ENCODE assay signal across 29 cellular contexts in genomic region chr15:56776839-56777238, GRCh38.
"Had no signal": no experiment of that assay in that cellular context is flagged by ENCODE, and none has a peak within 500 bp of the region (broad histone marks: within the 10 kb centered on the region; RNA-seq: fewer than 3 reads in every experiment).

No MANE protein-coding gene starts in this region.

- H3K27me3 Mint-ChIP-seq: type B pancreatic cell had no signal

- H3K36me3 Mint-ChIP-seq: stimulated activated effector memory CD8-positive, alpha-beta T cell treated with anti-CD3 and anti-CD28 coated beads, Interleukin-12 subunit alpha, Interleukin-12 subunit beta, amount 100 ng/mL, for 72 hours; type B pancreatic cell had no signal

- H3K27ac ChIP-seq: stomach, suprapubic skin, testis, thoracic aorta, thyroid gland, tibial artery, tibial nerve, transverse colon, upper lobe of left lung, upper lobe of right lung, vagina had no signal

- ATAC-seq: stimulated activated effector memory CD8-positive, alpha-beta T cell treated with anti-CD3 and anti-CD28 coated beads, Interleukin-12 subunit alpha, Interleukin-12 subunit beta, amount 100 ng/mL, for 72 hours; stimulated activated memory B cell treated with anti-CD40 and anti-IgM and Interleukin-4, amounts not matched to agents 10 μg/mL and 1 μg/mL and 100 μg/mL, for 72 hours; stimulated activated naive B cell treated with anti-CD40 and anti-IgM and Interleukin-4, amounts not matched to agents 10 μg/mL and 1 μg/mL and 100 μg/mL, for 72 hours; stimulated activated naive CD8-positive, alpha-beta T cell treated with anti-CD3 and anti-CD28 coated beads, Interleukin-15, amount 100 ng/mL, for 72 hours; stimulated activated naive CD8-positive, alpha-beta T cell treated with anti-CD3 and anti-CD28 coated beads, Interleukin-15, Interleukin-2, amounts not matched to agents 100 U/mL and 50 U/mL, for 24 hours; upper lobe of right lung had no signal

- H3K4me3 ChIP-seq: stomach, suprapubic skin, testis, thoracic aorta, thyroid gland, tibial artery, tibial nerve, transverse colon, upper lobe of left lung, upper lobe of right lung, uterus, vagina had no signal

- H3K27me3 ChIP-seq: stomach, suprapubic skin, testis, thyroid gland, tibial artery, tibial nerve, transverse colon, upper lobe of left lung, upper lobe of right lung, uterus, vagina had no signal

- H3K36me3 ChIP-seq: stomach, suprapubic skin, thoracic aorta, thyroid gland, tibial artery, tibial nerve, transverse colon, upper lobe of left lung, upper lobe of right lung, uterus, vagina had no signal

- DNase-seq: stimulated activated CD4-positive, alpha-beta T cell treated with anti-CD3 and anti-CD28 coated beads, Interleukin-2, amount 100 ng/mL, for 48 hours; stimulated activated CD4-positive, alpha-beta T cell treated with anti-CD3 and anti-CD28 coated beads, Interleukin-4, amount 100 ng/mL, for 1 hour; stimulated activated CD4-positive, alpha-beta T cell treated with anti-CD3 and anti-CD28 coated beads, Interleukin-4, amount 100 ng/mL, for 24 hours; stimulated activated CD4-positive, alpha-beta T cell treated with anti-CD3 and anti-CD28 coated beads, Interleukin-4, amount 100 ng/mL, for 4 hours; stimulated activated CD8-positive, alpha-beta memory T cell treated with anti-CD3 and anti-CD28 coated beads, Interleukin-4, amount 100 ng/mL, for 48 hours; stimulated activated naive B cell treated with anti-CD40 and anti-IgM and Interleukin-4, amounts not matched to agents 10 μg/mL and 1 μg/mL and 100 μg/mL, for 72 hours; stimulated activated naive CD4-positive, alpha-beta T cell; stimulated activated naive CD4-positive, alpha-beta T cell treated with Interleukin-2 at 50 U/mL for 16 hours; stimulated activated naive CD8-positive, alpha-beta T cell treated with anti-CD3 and anti-CD28 coated beads, Interleukin-15, amount 100 ng/mL, for 72 hours; stimulated activated naive CD8-positive, alpha-beta T cell treated with anti-CD3 and anti-CD28 coated beads, Interleukin-15, Interleukin-2, amounts not matched to agents 100 U/mL and 50 U/mL, for 24 hours; stomach; substantia nigra; testis; thyroid gland; tibial artery; transverse colon; trophoblast cell; upper lobe of left lung; upper lobe of right lung; uterus had no signal

- H3K9me3 ChIP-seq: stomach, suprapubic skin, testis, thoracic aorta, thyroid gland, tibial artery, tibial nerve, transverse colon, upper lobe of left lung, upper lobe of right lung, uterus, vagina had no signal

- H3K4me1 ChIP-seq: testis, thyroid gland, tibial artery, uterus had no signal

- H3K4me3 Mint-ChIP-seq: stimulated activated effector memory CD8-positive, alpha-beta T cell treated with anti-CD3 and anti-CD28 coated beads, Interleukin-12 subunit alpha, Interleukin-12 subunit beta, amount 100 ng/mL, for 72 hours; stimulated activated memory B cell treated with anti-CD40 and anti-IgM and Interleukin-4, amounts not matched to agents 10 μg/mL and 1 μg/mL and 100 μg/mL, for 72 hours; stimulated activated naive B cell treated with anti-CD40 and anti-IgM and Interleukin-4, amounts not matched to agents 10 μg/mL and 1 μg/mL and 100 μg/mL, for 72 hours; stimulated activated naive CD8-positive, alpha-beta T cell treated with anti-CD3 and anti-CD28 coated beads, Interleukin-15, amount 100 ng/mL, for 72 hours; stimulated activated naive CD8-positive, alpha-beta T cell treated with anti-CD3 and anti-CD28 coated beads, Interleukin-15, Interleukin-2, amounts not matched to agents 100 ng/mL and 50 ng/mL, for 24 hours; type B pancreatic cell had no signal

- H3K27ac Mint-ChIP-seq: stimulated activated effector memory CD8-positive, alpha-beta T cell treated with anti-CD3 and anti-CD28 coated beads, Interleukin-12 subunit alpha, Interleukin-12 subunit beta, amount 100 ng/mL, for 72 hours; stimulated activated memory B cell treated with anti-CD40 and anti-IgM and Interleukin-4, amounts not matched to agents 10 μg/mL and 1 μg/mL and 100 μg/mL, for 72 hours; stimulated activated naive B cell treated with anti-CD40 and anti-IgM and Interleukin-4, amounts not matched to agents 10 μg/mL and 1 μg/mL and 100 μg/mL, for 72 hours; stimulated activated naive CD8-positive, alpha-beta T cell treated with anti-CD3 and anti-CD28 coated beads, Interleukin-15, amount 100 ng/mL, for 72 hours; stimulated activated naive CD8-positive, alpha-beta T cell treated with anti-CD3 and anti-CD28 coated beads, Interleukin-15, Interleukin-2, amounts not matched to agents 100 ng/mL and 50 ng/mL, for 24 hours; type B pancreatic cell had no signal

- H3K9me3 Mint-ChIP-seq: stimulated activated effector memory CD8-positive, alpha-beta T cell treated with anti-CD3 and anti-CD28 coated beads, Interleukin-12 subunit alpha, Interleukin-12 subunit beta, amount 100 ng/mL, for 72 hours; stimulated activated naive CD8-positive, alpha-beta T cell treated with anti-CD3 and anti-CD28 coated beads, Interleukin-15, Interleukin-2, amounts not matched to agents 100 ng/mL and 50 ng/mL, for 24 hours had no signal

- FAIRE-seq: urothelium cell line had no signal
